Comparison of ENCODE assay signal across 10 cellular contexts in genomic region chr1:94865369-94865768, GRCh38. TPM values are rescaled to one million over a fixed set of nuclear protein-coding genes. Genes with fewer than 3 reads are reported as not detected.
DNase-seq lines count a peak whose midpoint lies in the region; ATAC-seq and TF ChIP-seq lines count a peak whose summit lies in the region.
"Had no signal": no experiment of that assay in that cellular context is flagged by ENCODE, and none has a peak within 500 bp of the region (broad histone marks: within the 10 kb centered on the region; RNA-seq: fewer than 3 reads in every experiment).

No MANE protein-coding gene starts in this region.

- TF ChIP-seq CTCF in nephron (IDR thresholded peaks at IDR 0.05; ENCODE audit: unreplicated experiment in 3 of 3) (no peak), upper lobe of right lung (IDR thresholded peaks at IDR 0.05) (no peak)

- peak overlapping the region in 2 of 3 experiments; percentile 1 to 16 for H3K4me3 Mint-ChIP-seq in nephron
- H3K4me3 Mint-ChIP-seq in activated T-cell treated with anti-CD3 and anti-CD28 coated beads, Interleukin-2, amount 50 U/mL, for 24 hours: no peak overlapping the region

- no peaks in the 10 kb centered on the region for H3K36me3 ChIP-seq in upper lobe of right lung

- no peaks in the 10 kb centered on the region for H3K9me3 Mint-ChIP-seq in nephron
- no peaks in the 10 kb centered on the region for H3K9me3 Mint-ChIP-seq in activated T-cell treated with anti-CD3 and anti-CD28 coated beads, Interleukin-2, amount 50 U/mL, for 24 hours

- DNase-seq in DMS 273 (lab: John Stamatoyannopoulos, UW; ENCODE audit: unreplicated experiment): peak; percentile 29
- DNase-seq in DMS 273 treated with DMSO at 0.1 percent for 48 hours (lab: John Stamatoyannopoulos, UW): no peak
- peak; percentile 90 for DNase-seq in fibroblast of peridontal ligament (ENCODE audit: extremely low read depth)
- DNase-seq in upper lobe of right lung: no peak
- DNase-seq in activated T-cell treated with anti-CD3 and anti-CD28 coated beads, Interleukin-2, amount 50 U/mL, for 24 hours: no peak
- DNase-seq in NCI-H82 (lab: John Stamatoyannopoulos, UW): no peak
- DNase-seq: activated naive CD4-positive, alpha-beta T cell treated with Interleukin-2 at 50 U/mL for 16 hours had no signal

- peaks cover 10% of the 10 kb centered on the region for H3K36me3 Mint-ChIP-seq in nephron (ENCODE audit: low read depth)
- H3K36me3 Mint-ChIP-seq in activated T-cell treated with anti-CD3 and anti-CD28 coated beads, Interleukin-2, amount 50 U/mL, for 24 hours (ENCODE audit: low read depth): no peaks in the 10 kb centered on the region

- H3K4me1 ChIP-seq in upper lobe of right lung: peaks cover 27% of the 10 kb centered on the region

- no peak overlapping the region for H3K4me3 ChIP-seq in upper lobe of right lung

- H3K27me3 ChIP-seq in upper lobe of right lung: no peaks in the 10 kb centered on the region

- no peak for ATAC-seq in upper lobe of right lung
- ATAC-seq in GM21367 (IDR thresholded peaks at IDR 0.05; ENCODE audit: unreplicated experiment): no peak

- H3K27ac ChIP-seq in upper lobe of right lung: peak overlapping the region; percentile 73
- H3K27ac ChIP-seq: 22Rv1 had no signal

- H3K27ac Mint-ChIP-seq in nephron: peak overlapping the region; percentile 94 to 99 (median 95)
- no peak overlapping the region for H3K27ac Mint-ChIP-seq in activated T-cell treated with anti-CD3 and anti-CD28 coated beads, Interleukin-2, amount 50 U/mL, for 24 hours

- no peaks in the 10 kb centered on the region for H3K27me3 Mint-ChIP-seq in nephron (ENCODE audit: low read depth)
- no peaks in the 10 kb centered on the region for H3K27me3 Mint-ChIP-seq in activated T-cell treated with anti-CD3 and anti-CD28 coated beads, Interleukin-2, amount 50 U/mL, for 24 hours

- H3K9me3 ChIP-seq in upper lobe of right lung: no peaks in the 10 kb centered on the region

- peaks cover 92% of the 10 kb centered on the region for H3K4me1 Mint-ChIP-seq in nephron
- no peaks in the 10 kb centered on the region for H3K4me1 Mint-ChIP-seq in activated T-cell treated with anti-CD3 and anti-CD28 coated beads, Interleukin-2, amount 50 U/mL, for 24 hours (ENCODE audit: low read depth)

- intact Hi-C loops in upper lobe of right lung (cut with DNase I): no loop called here

RNA-seq across cellular contexts. Expression of gene SLC44A3, which starts 45.2 kb away (rescaled TPM):
- 31.6 TPM for total RNA-seq in upper lobe of right lung

Comparison
In these comparisons a context has a peak if more than half of its experiments do, and no peak if none do; other contexts are left out.
1. DNase-seq: peak in DMS 273 (single experiment) and fibroblast of peridontal ligament (single experiment); none in DMS 273 treated with DMSO at 0.1 percent for 48 hours (single experiment), upper lobe of right lung (single experiment), activated T-cell treated with anti-CD3 and anti-CD28 coated beads, Interleukin-2, amount 50 U/mL, for 24 hours (single experiment) and NCI-H82 (single experiment).